ENCODE assay signal across 1 cellular context in genomic region chr20:50149481-50150254, GRCh38.
TF ChIP-seq lines count a peak whose summit lies in the region.

No MANE protein-coding gene starts in this region.

TF ChIP-seq in HCT116, 20 proteins besides CTCF, POLR2A, EP300 and RAD21 (continued from another document):
- no peak for TF ChIP-seq REST (IDR thresholded peaks at IDR 0.05; ENCODE audit: low read depth)
- TF ChIP-seq CEBPB (IDR thresholded peaks at IDR 0.05; ENCODE audit: low read depth): no peak
- no peak for TF ChIP-seq EZH2phosphoT487 (IDR thresholded peaks at IDR 0.05; ENCODE audit: borderline replicate concordance)
- no peak for TF ChIP-seq MAX (IDR thresholded peaks at IDR 0.05)
- TF ChIP-seq CBX3 (IDR thresholded peaks at IDR 0.05; ENCODE audit: low read depth): no peak
